ENCODE assay signal across 8 cellular contexts in the genomic region with DNA sequence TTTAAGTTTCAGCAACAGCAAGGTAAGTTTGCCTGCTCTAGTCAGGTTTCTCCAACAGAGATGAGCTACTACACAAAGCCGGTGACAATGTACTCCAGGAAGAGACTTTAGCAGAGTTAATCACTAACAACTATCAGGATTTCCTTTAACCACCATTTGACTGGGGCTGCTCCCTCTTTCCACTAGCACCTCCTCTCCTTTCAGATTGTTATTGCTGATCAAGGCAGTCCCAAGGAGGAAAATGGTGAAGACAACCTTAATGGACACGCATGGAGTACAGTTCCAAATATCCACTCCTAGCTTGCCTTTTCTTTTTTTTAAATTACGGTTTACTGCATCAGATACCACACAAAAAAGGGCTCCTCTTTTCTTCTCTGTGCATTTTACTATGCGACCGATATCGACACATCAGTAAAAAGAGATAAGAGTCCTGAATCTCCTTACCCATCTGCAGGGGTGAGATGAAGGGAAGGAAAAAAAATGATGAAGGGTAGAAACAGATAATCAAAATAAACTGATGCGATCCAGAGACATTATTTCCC. TPM values are rescaled to one million over a fixed set of nuclear protein-coding genes. Genes with fewer than 3 reads are reported as not detected.
A peak's percentile ranks its signal among the peaks of the same experiment; 100 is the strongest.
DNase-seq lines count a peak whose midpoint lies in the region; ATAC-seq and TF ChIP-seq lines count a peak whose summit lies in the region.

No MANE protein-coding gene starts in this region.

- H3K27ac ChIP-seq in lung (ENCODE audit: low read depth in 1 of 2, low read length in 1 of 2): peak overlapping the region in 1 of 2 donors; percentile 82

- no peaks in the 10 kb centered on the region for H3K27me3 Mint-ChIP-seq in central memory CD8-positive, alpha-beta T cell
- H3K27me3 Mint-ChIP-seq in type B pancreatic cell: no peaks in the 10 kb centered on the region

- H3K4me1 Mint-ChIP-seq in central memory CD8-positive, alpha-beta T cell: peaks cover 19% of the 10 kb centered on the region
- H3K4me1 Mint-ChIP-seq in type B pancreatic cell (ENCODE audit: unreplicated experiment): peaks cover 29% of the 10 kb centered on the region

- no peaks in the 10 kb centered on the region for H3K36me3 ChIP-seq in lung (ENCODE audit: control insufficient read depth in 2 of 2, insufficient read depth in 2 of 2, low read length in 2 of 2)

- no peaks in the 10 kb centered on the region for H3K27me3 ChIP-seq in lung (ENCODE audit: control insufficient read depth, insufficient read depth)

- H3K4me3 ChIP-seq in AG09309 (ENCODE audit: control insufficient read depth, low read depth, low read length) (peak overlapping the region; percentile 99), lung (peak overlapping the region; percentile 92)

- WGBS in lung, 2 donors: 2 to 3% methylated on average over 7 of the region's 7 CpGs

- no peaks in the 10 kb centered on the region for H3K9me3 ChIP-seq in lung (ENCODE audit: control insufficient read depth in 2 of 2, insufficient read depth in 1 of 2, low read length in 1 of 2)

- DNase-seq in AG09309 (ENCODE audit: low read depth): no peak
- peak; percentile 43 for DNase-seq in NCI-H82 treated with DMSO at 0.1 percent for 48 hours (lab: John Stamatoyannopoulos, UW; ENCODE audit: unreplicated experiment)
- DNase-seq in central memory CD8-positive, alpha-beta T cell (ENCODE audit: low spot score in 2 of 2): no peak
- no peak for DNase-seq in lung (ENCODE audit: low spot score)
- DNase-seq in type B pancreatic cell (ENCODE audit: extremely low spot score, unreplicated experiment): no peak

- peak; percentile 9 for ATAC-seq in GM18873 (IDR thresholded peaks at IDR 0.05; ENCODE audit: low FRiP score, unreplicated experiment)
- no peak for ATAC-seq in central memory CD8-positive, alpha-beta T cell (replicated peaks; ENCODE audit: extremely low read depth, poor library complexity, severe bottlenecking)
- no peak for ATAC-seq in lung (ENCODE audit: insufficient read depth, low FRiP score)
- no peak for ATAC-seq in GM18505 (IDR thresholded peaks at IDR 0.05; ENCODE audit: unreplicated experiment)
- ATAC-seq in GM21737 (IDR thresholded peaks at IDR 0.05; ENCODE audit: unreplicated experiment): no peak

- H3K36me3 Mint-ChIP-seq in central memory CD8-positive, alpha-beta T cell (ENCODE audit: insufficient read depth): peaks cover 13% of the 10 kb centered on the region
- H3K36me3 Mint-ChIP-seq in type B pancreatic cell: peaks cover 5% of the 10 kb centered on the region

- peak overlapping the region; percentile 89 for H3K4me3 Mint-ChIP-seq in central memory CD8-positive, alpha-beta T cell
- H3K4me3 Mint-ChIP-seq in type B pancreatic cell: peak overlapping the region; percentile 95

- H3K27ac Mint-ChIP-seq in central memory CD8-positive, alpha-beta T cell (ENCODE audit: low read depth): peak overlapping the region; percentile 79
- peak overlapping the region; percentile 93 for H3K27ac Mint-ChIP-seq in type B pancreatic cell

- TF ChIP-seq CTCF in AG09309 (IDR thresholded peaks at IDR 0.05; ENCODE audit: control insufficient read depth, insufficient read depth, low read depth, low read length, missing control alignments) (no peak), lung (IDR thresholded peaks at IDR 0.05; ENCODE audit: control extremely low read depth, extremely low read depth) (no peak), type B pancreatic cell (conservative IDR thresholded peaks at IDR 0.05) (no peak)

- peaks cover 1 to 11% of the 10 kb centered on the region in 2 donors for H3K4me1 ChIP-seq in lung (ENCODE audit: control insufficient read depth in 2 of 2, insufficient read depth in 2 of 2, low read length in 2 of 2)

- H3K9me3 Mint-ChIP-seq in central memory CD8-positive, alpha-beta T cell: no peaks in the 10 kb centered on the region
- no peaks in the 10 kb centered on the region for H3K9me3 Mint-ChIP-seq in type B pancreatic cell

- TF ChIP-seq POLR2A in GM18505 (IDR thresholded peaks at IDR 0.05; ENCODE audit: borderline replicate concordance, extremely low read depth, insufficient read depth, insufficient read length): no peak

RNA-seq across cellular contexts. Expression of gene FAM222B, which starts 30.9 kb away (rescaled TPM):
- total RNA-seq in lung: 10 to 100 TPM in 1 of 2 donors, 1 to 10 TPM in 1; 8.3 to 17.7 TPM
- polyA plus RNA-seq in lung: 1 to 10 TPM; 8.8 to 9.5 TPM
- 28.7 and 38.8 TPM in 2 replicates for total RNA-seq in type B pancreatic cell (ENCODE audit: low replicate concordance)

RNA-seq across cellular contexts. Expression of gene ERAL1, which starts 43.2 kb away (rescaled TPM):
- total RNA-seq in lung (10 to 100 TPM; 28.4 to 39.3 TPM), type B pancreatic cell (ENCODE audit: low replicate concordance) (42.8 and 51.1 TPM in 2 replicates)
- polyA plus RNA-seq in lung: 10 to 100 TPM; 36.8 to 37.0 TPM
